ENCODE assay signal across 30 cellular contexts in the genomic region with DNA sequence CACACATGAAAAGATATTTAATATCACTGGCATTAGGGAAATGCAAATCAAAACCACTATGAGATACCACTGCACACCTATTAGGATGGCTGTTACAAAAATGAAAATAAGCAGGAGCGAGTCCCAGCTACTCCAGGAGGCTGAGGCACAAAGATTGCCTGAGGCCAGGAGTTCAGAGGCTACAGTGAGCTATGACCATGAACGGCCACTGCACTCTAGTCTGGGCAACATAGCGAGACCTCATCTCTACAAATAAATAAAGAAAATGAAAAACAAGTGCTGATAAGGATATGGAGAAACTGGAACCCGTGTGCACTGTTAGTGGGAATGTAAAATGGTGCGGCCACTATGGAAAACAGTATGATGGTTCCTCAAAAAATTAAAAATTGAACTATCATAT.
"Had no signal": no experiment of that assay in that cellular context is flagged by ENCODE, and none has a peak within 500 bp of the region (broad histone marks: within the 10 kb centered on the region; RNA-seq: fewer than 3 reads in every experiment).

No MANE protein-coding gene starts in this region.

- H3K9ac ChIP-seq: neural progenitor cell, parathyroid adenoma had no signal

- FAIRE-seq: islet of Langerhans, kidney had no signal

- H3K27ac Mint-ChIP-seq: immature natural killer cell; mesothelial cell of epicardium; naive B cell; natural killer cell; nephron progenitor cell; neural progenitor cell; stimulated activated naive B cell treated with anti-CD40 and anti-IgM and Interleukin-4, amounts not matched to agents 10 μg/mL and 1 μg/mL and 100 μg/mL, for 72 hours had no signal

- H3K4me2 ChIP-seq: neural progenitor cell had no signal

- H3K4me1 Mint-ChIP-seq: immature natural killer cell; naive B cell; natural killer cell; stimulated activated naive B cell treated with anti-CD40 and anti-IgM and Interleukin-4, amounts not matched to agents 10 μg/mL and 1 μg/mL and 100 μg/mL, for 72 hours had no signal

- H3K27ac ChIP-seq: left lung, lower lobe of right lung, neural progenitor cell, neutrophil, parathyroid adenoma, right atrium auricular region, skin epidermis, stomach, testis, transverse colon, upper lobe of left lung, vagina had no signal

- H3K27me3 ChIP-seq: left lung, neural progenitor cell, neutrophil, right atrium auricular region, stomach, testis, thyroid gland, transverse colon, upper lobe of left lung, vagina had no signal

- H3K27me3 Mint-ChIP-seq: naive B cell; stimulated activated naive B cell treated with anti-CD40 and anti-IgM and Interleukin-4, amounts not matched to agents 10 μg/mL and 1 μg/mL and 100 μg/mL, for 72 hours had no signal

- H3K4me1 ChIP-seq: lower lobe of right lung, parathyroid adenoma, right atrium auricular region, stomach, testis, transverse colon, vagina had no signal

- H3K4me3 Mint-ChIP-seq: immature natural killer cell; mesothelial cell of epicardium; naive B cell; natural killer cell; nephron progenitor cell; neural progenitor cell; stimulated activated naive B cell treated with anti-CD40 and anti-IgM and Interleukin-4, amounts not matched to agents 10 μg/mL and 1 μg/mL and 100 μg/mL, for 72 hours had no signal

- DNase-seq: immature natural killer cell; left colon; mesendoderm; naive B cell; natural killer cell; nephron progenitor cell; occipital lobe; stimulated activated CD4-positive, alpha-beta T cell treated with anti-CD3 and anti-CD28 coated beads, Interleukin-12 subunit alpha, Interleukin-12 subunit beta, amount 100 ng/mL, for 4 hours; stimulated activated CD4-positive, alpha-beta T cell treated with anti-CD3 and anti-CD28 coated beads, Interleukin-15, amount 100 ng/mL, for 24 hours; stimulated activated CD4-positive, alpha-beta T cell treated with anti-CD3 and anti-CD28 coated beads, Interleukin-2, amount 100 ng/mL, for 24 hours; stimulated activated CD4-positive, alpha-beta T cell treated with anti-CD3 and anti-CD28 coated beads, Interleukin-4, amount 100 ng/mL, for 1 hour; stimulated activated naive B cell treated with anti-CD40 and anti-IgM and Interleukin-4, amounts not matched to agents 10 μg/mL and 1 μg/mL and 100 μg/mL, for 72 hours; stimulated activated naive CD8-positive, alpha-beta T cell treated with anti-CD3 and anti-CD28 coated beads, Interleukin-15, Interleukin-2, amounts not matched to agents 100 U/mL and 50 U/mL, for 24 hours; stomach; testis; thyroid gland; transverse colon; upper lobe of left lung had no signal

- H3K36me3 Mint-ChIP-seq: naive B cell; natural killer cell; neural progenitor cell; stimulated activated naive B cell treated with anti-CD40 and anti-IgM and Interleukin-4, amounts not matched to agents 10 μg/mL and 1 μg/mL and 100 μg/mL, for 72 hours had no signal

- H3K9me3 ChIP-seq: left lung, lower lobe of right lung, neutrophil, right atrium auricular region, stomach, testis, thyroid gland, transverse colon, upper lobe of left lung, vagina had no signal

- H3K36me3 ChIP-seq: neural progenitor cell, neutrophil, transverse colon had no signal

- H3K4me3 ChIP-seq: left lung, lower lobe of right lung, neural progenitor cell, right atrium auricular region, skin epidermis, stomach, testis, thyroid gland, transverse colon, upper lobe of left lung, vagina had no signal

- H2AFZ ChIP-seq: neural progenitor cell, parathyroid adenoma had no signal

- ATAC-seq: left colon; left lung; lower lobe of right lung; natural killer cell; sciatic nerve; stimulated activated naive B cell treated with anti-CD40 and anti-IgM and Interleukin-4, amounts not matched to agents 10 μg/mL and 1 μg/mL and 100 μg/mL, for 72 hours; stimulated activated naive CD8-positive, alpha-beta T cell treated with anti-CD3 and anti-CD28 coated beads, Interleukin-15, Interleukin-2, amounts not matched to agents 100 U/mL and 50 U/mL, for 24 hours had no signal
